ENCODE assay signal across 25 cellular contexts in the genomic region with DNA sequence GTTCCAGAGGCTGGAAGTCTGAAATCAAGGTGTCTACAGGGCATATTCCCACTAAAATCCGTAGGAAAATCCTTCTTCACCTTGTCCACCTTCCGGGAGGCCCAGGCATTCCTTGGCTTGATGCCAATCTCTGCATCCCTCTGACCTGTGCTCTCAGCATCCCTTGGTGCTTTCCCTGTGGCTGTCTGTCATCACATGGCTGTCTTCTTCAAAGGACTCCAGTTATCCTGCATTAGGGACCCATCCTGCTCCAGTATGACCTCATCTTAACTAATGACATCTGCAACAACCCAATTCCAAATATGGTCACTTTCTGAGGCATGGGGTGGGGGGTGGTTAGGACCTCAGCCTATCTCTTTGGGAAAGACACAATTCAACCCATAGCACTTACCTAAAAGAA.
"Had no signal": no experiment of that assay in that cellular context is flagged by ENCODE, and none has a peak within 500 bp of the region (broad histone marks: within the 10 kb centered on the region; RNA-seq: fewer than 3 reads in every experiment).

No MANE protein-coding gene starts in this region.

- H3K27ac Mint-ChIP-seq: naive thymus-derived CD8-positive, alpha-beta T cell; nephron; progenitor cell of endocrine pancreas; stimulated activated memory B cell treated with anti-CD40 and anti-IgM and Interleukin-4, amounts not matched to agents 10 μg/mL and 1 μg/mL and 100 μg/mL, for 72 hours; type B pancreatic cell had no signal

- H3K4me3 Mint-ChIP-seq: naive thymus-derived CD8-positive, alpha-beta T cell; nephron; neural crest cell; stimulated activated memory B cell treated with anti-CD40 and anti-IgM and Interleukin-4, amounts not matched to agents 10 μg/mL and 1 μg/mL and 100 μg/mL, for 72 hours; stimulated activated naive CD8-positive, alpha-beta T cell treated with anti-CD3 and anti-CD28 coated beads, Interleukin-15, amount 100 ng/mL, for 72 hours; type B pancreatic cell had no signal

- H3K27ac ChIP-seq: left lung, lower lobe of right lung, right atrium auricular region, right lobe of liver, tibial nerve, uterus had no signal

- FAIRE-seq: kidney had no signal

- H3K36me3 ChIP-seq: left lung, lower lobe of right lung, right atrium auricular region, right lobe of liver, tibial nerve, uterus had no signal

- H3K9me3 ChIP-seq: left lung, lower lobe of right lung, right lobe of liver, uterus had no signal

- H3K27me3 ChIP-seq: left lung, right atrium auricular region, right lobe of liver, tibial nerve, uterus had no signal

- H3K36me3 Mint-ChIP-seq: naive thymus-derived CD8-positive, alpha-beta T cell; stimulated activated memory B cell treated with anti-CD40 and anti-IgM and Interleukin-4, amounts not matched to agents 10 μg/mL and 1 μg/mL and 100 μg/mL, for 72 hours; type B pancreatic cell had no signal

- H3K4me2 ChIP-seq: smooth muscle cell had no signal

- H3K4me3 ChIP-seq: left lung, lower lobe of right lung, right atrium auricular region, right lobe of liver, smooth muscle cell, tibial nerve, uterus had no signal

- H3K9me3 Mint-ChIP-seq: stimulated activated memory B cell treated with anti-CD40 and anti-IgM and Interleukin-4, amounts not matched to agents 10 μg/mL and 1 μg/mL and 100 μg/mL, for 72 hours had no signal

- DNase-seq: kidney; left colon; left lung; lower lobe of right lung; mammary epithelial cell; mesenchymal stem cell; naive thymus-derived CD8-positive, alpha-beta T cell; occipital lobe; right lobe of liver; stimulated activated CD4-positive, alpha-beta T cell treated with anti-CD3 and anti-CD28 coated beads, Interleukin-1b, Interleukin-23, amount 100 ng/mL, for 48 hours; stimulated activated CD4-positive, alpha-beta T cell treated with anti-CD3 and anti-CD28 coated beads, Interleukin-2, amount 100 ng/mL, for 48 hours; stimulated activated CD4-positive, alpha-beta T cell treated with anti-CD3 and anti-CD28 coated beads, Interleukin-4, amount 100 ng/mL, for 4 hours; stimulated activated CD8-positive, alpha-beta memory T cell treated with anti-CD3 and anti-CD28 coated beads, Interleukin-4, amount 100 ng/mL, for 48 hours; stimulated activated naive CD4-positive, alpha-beta T cell treated with Interleukin-2 at 50 U/mL for 16 hours; stimulated activated naive CD8-positive, alpha-beta T cell treated with anti-CD3 and anti-CD28 coated beads, Interleukin-15, amount 100 ng/mL, for 72 hours; substantia nigra; uterus had no signal

- H3K4me1 Mint-ChIP-seq: naive thymus-derived CD8-positive, alpha-beta T cell; nephron; stimulated activated memory B cell treated with anti-CD40 and anti-IgM and Interleukin-4, amounts not matched to agents 10 μg/mL and 1 μg/mL and 100 μg/mL, for 72 hours; stimulated activated naive CD8-positive, alpha-beta T cell treated with anti-CD3 and anti-CD28 coated beads, Interleukin-15, amount 100 ng/mL, for 72 hours had no signal

- ATAC-seq: left colon; left lung; lower lobe of right lung; naive thymus-derived CD8-positive, alpha-beta T cell; right lobe of liver; stimulated activated memory B cell treated with anti-CD40 and anti-IgM and Interleukin-4, amounts not matched to agents 10 μg/mL and 1 μg/mL and 100 μg/mL, for 72 hours; stimulated activated naive CD8-positive, alpha-beta T cell treated with anti-CD3 and anti-CD28 coated beads, Interleukin-15, amount 100 ng/mL, for 72 hours had no signal

- H3K27me3 Mint-ChIP-seq: stimulated activated memory B cell treated with anti-CD40 and anti-IgM and Interleukin-4, amounts not matched to agents 10 μg/mL and 1 μg/mL and 100 μg/mL, for 72 hours; stimulated activated naive CD8-positive, alpha-beta T cell treated with anti-CD3 and anti-CD28 coated beads, Interleukin-15, amount 100 ng/mL, for 72 hours had no signal

- H3K4me1 ChIP-seq: lower lobe of right lung, right atrium auricular region, right lobe of liver, tibial nerve, uterus had no signal
